In genomic region chr1:235866207-235866912, GRCh38 we compare ENCODE assay signal across 1 cellular context.
TF ChIP-seq lines count a peak whose summit lies in the region.

A gene with protein sequence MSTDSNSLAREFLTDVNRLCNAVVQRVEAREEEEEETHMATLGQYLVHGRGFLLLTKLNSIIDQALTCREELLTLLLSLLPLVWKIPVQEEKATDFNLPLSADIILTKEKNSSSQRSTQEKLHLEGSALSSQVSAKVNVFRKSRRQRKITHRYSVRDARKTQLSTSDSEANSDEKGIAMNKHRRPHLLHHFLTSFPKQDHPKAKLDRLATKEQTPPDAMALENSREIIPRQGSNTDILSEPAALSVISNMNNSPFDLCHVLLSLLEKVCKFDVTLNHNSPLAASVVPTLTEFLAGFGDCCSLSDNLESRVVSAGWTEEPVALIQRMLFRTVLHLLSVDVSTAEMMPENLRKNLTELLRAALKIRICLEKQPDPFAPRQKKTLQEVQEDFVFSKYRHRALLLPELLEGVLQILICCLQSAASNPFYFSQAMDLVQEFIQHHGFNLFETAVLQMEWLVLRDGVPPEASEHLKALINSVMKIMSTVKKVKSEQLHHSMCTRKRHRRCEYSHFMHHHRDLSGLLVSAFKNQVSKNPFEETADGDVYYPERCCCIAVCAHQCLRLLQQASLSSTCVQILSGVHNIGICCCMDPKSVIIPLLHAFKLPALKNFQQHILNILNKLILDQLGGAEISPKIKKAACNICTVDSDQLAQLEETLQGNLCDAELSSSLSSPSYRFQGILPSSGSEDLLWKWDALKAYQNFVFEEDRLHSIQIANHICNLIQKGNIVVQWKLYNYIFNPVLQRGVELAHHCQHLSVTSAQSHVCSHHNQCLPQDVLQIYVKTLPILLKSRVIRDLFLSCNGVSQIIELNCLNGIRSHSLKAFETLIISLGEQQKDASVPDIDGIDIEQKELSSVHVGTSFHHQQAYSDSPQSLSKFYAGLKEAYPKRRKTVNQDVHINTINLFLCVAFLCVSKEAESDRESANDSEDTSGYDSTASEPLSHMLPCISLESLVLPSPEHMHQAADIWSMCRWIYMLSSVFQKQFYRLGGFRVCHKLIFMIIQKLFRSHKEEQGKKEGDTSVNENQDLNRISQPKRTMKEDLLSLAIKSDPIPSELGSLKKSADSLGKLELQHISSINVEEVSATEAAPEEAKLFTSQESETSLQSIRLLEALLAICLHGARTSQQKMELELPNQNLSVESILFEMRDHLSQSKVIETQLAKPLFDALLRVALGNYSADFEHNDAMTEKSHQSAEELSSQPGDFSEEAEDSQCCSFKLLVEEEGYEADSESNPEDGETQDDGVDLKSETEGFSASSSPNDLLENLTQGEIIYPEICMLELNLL (N-terminal part only) (minus strand): TSS chr1:235866906. CDS start chr1:235830417, 36,489 bp downstream.

TF ChIP-seq in neural cell, 6 proteins besides CTCF, POLR2A, EP300 and RAD21 (continued from another document):
- TF ChIP-seq REST (IDR thresholded peaks at IDR 0.05; ENCODE audit: borderline replicate concordance) (no peak), SMC3 (conservative IDR thresholded peaks at IDR 0.05; ENCODE audit: poor library complexity) (peak; percentile 62), TAF1 (IDR thresholded peaks at IDR 0.05; ENCODE audit: low read depth) (peak; percentile 75), POLR2AphosphoS5 (IDR thresholded peaks at IDR 0.05) (peak; percentile 55), EZH2 (IDR thresholded peaks at IDR 0.05; ENCODE audit: borderline replicate concordance, insufficient read depth, low read length, poor library complexity, severe bottlenecking) (no peak)
